ENCODE assay signal across 7 cellular contexts in the genomic region with DNA sequence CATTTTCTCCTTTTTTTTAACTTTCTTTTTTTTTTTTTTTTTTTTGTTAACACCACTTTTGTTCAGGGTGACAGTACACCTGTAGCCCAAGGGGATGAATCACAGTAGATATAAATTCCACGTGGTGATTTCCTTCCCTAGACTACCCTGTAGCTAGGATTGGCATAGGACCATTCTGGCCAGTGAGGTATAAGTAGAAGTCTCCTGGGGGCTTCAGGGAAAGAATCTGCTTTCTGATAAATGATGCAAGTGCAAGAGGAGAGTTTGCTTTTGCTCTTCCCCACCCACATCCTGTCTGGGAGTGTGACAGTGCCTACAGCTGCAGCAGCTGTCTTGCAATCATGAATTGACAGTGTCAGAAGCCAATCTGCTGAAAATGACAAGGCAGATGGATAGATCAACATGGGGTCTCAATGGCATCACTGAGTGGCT.
DNase-seq lines count a peak whose midpoint lies in the region; ATAC-seq and TF ChIP-seq lines count a peak whose summit lies in the region.

No MANE protein-coding gene starts in this region.

- H3K27me3 ChIP-seq in testis = no peaks in the 10 kb centered on the region

- intact Hi-C loops in left ventricle myocardium superior (cut with micrococcal nuclease) (no loop called here), testis (cut with DNase I; ENCODE audit: low total_unique reads) (no loop called here)

- H3K9me3 ChIP-seq in testis = no peaks in the 10 kb centered on the region

- TF ChIP-seq POLR2A in testis (IDR thresholded peaks at IDR 0.05) = no peak

- TF ChIP-seq CTCF in testis (IDR thresholded peaks at IDR 0.05) = no peak

- ATAC-seq in GM18873 (IDR thresholded peaks at IDR 0.05; ENCODE audit: low FRiP score, unreplicated experiment) = peak; percentile 89
- peak; percentile 94 for ATAC-seq in HG02884 (IDR thresholded peaks at IDR 0.05; ENCODE audit: unreplicated experiment)
- ATAC-seq in left ventricle myocardium superior = no peak

- H3K36me3 ChIP-seq in testis (ENCODE audit: low read depth, missing control alignments) = no peaks in the 10 kb centered on the region

- H3K4me1 ChIP-seq in testis = no peaks in the 10 kb centered on the region

- WGBS in testis, 2 donors = 56 to 71% methylated on average over 1 of the region's 1 CpG

- no peak overlapping the region for H3K4me3 ChIP-seq in testis

- no peak overlapping the region for H3K27ac ChIP-seq in testis

- DNase-seq in NCI-H748 treated with DMSO at 0.1 percent for 48 hours (lab: John Stamatoyannopoulos, UW) = peak; percentile 52
- DNase-seq in activated T-cell treated with anti-CD3 and anti-CD28 coated beads, Interleukin-2, amount 50 U/mL, for 48 hours = peak; percentile 63 to 72
- peak; percentile 57 to 65 for DNase-seq in stimulated activated CD4-positive, alpha-beta T cell treated with anti-CD3 and anti-CD28 coated beads, Interleukin-2, amount 100 ng/mL, for 24 hours
- DNase-seq in left ventricle myocardium superior = no peak
- no peak for DNase-seq in testis

Comparison
In these comparisons a context has a peak if more than half of its experiments do, and no peak if none do; other contexts are left out.
1. DNase-seq: peak in NCI-H748 treated with DMSO at 0.1 percent for 48 hours (single experiment), activated T-cell treated with anti-CD3 and anti-CD28 coated beads, Interleukin-2, amount 50 U/mL, for 48 hours (2 of 2) and stimulated activated CD4-positive, alpha-beta T cell treated with anti-CD3 and anti-CD28 coated beads, Interleukin-2, amount 100 ng/mL, for 24 hours (2 of 2); none in left ventricle myocardium superior (single experiment) and testis (single experiment).